In the genomic region with DNA sequence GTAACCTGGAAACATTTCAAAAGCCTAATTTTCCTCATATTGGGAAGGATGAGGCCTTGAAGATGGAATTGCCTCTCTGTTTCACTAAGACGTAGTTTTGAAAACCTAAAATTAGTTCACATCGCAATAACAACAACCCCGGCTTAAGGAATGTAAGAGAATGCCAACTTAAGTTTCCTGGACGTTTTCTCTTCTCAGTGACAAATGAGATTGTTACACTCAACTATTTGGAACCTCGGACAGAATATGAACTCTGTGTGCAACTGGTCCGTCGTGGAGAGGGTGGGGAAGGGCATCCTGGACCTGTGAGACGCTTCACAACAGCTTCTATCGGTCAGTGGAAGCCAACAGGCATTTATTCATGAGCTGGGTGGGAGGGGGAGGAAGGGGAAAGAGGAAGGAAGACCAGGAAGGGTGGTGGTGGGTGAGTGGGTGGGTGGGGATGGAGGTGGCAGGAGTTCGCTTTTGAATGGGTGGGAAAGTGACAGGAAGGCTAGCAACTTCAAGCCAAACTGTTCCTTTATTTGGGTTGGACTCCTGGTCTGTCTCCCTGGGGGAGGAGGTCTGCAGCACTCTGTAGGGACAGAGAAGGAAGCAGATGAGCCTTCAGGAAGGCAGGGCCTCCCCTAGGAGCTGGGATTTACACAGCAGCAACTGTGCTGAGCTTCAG, we compare ENCODE assay signal across 23 cellular contexts.
DNase-seq lines count a peak whose midpoint lies in the region; ATAC-seq, FAIRE-seq and TF ChIP-seq lines count a peak whose summit lies in the region.
"Had no signal": no experiment of that assay in that cellular context is flagged by ENCODE, and none has a peak within 500 bp of the region (broad histone marks: within the 10 kb centered on the region; RNA-seq: fewer than 3 reads in every experiment).

No MANE protein-coding gene starts in this region.

- H3K4me3 Mint-ChIP-seq in astrocyte (ENCODE audit: unreplicated experiment): no peak overlapping the region
- H3K4me3 Mint-ChIP-seq: activated CD4-positive, alpha-beta memory T cell treated with anti-CD3 and anti-CD28 coated beads for 36 hours; stimulated activated naive CD8-positive, alpha-beta T cell treated with anti-CD3 and anti-CD28 coated beads, Interleukin-15, amount 100 ng/mL, for 72 hours had no signal

- intact Hi-C loops in heart left ventricle (cut with DNase I): loop anchor here in 5 of 10 donors (2.0 to 10.0 kb wide), 6 partner anchors 74 to 158 kb away; no protein-coding TSS in a partner anchor

- H2BK120ac ChIP-seq in mesendoderm (ENCODE audit: low read depth, low read length): no peak overlapping the region

- H4K20me1 ChIP-seq in astrocyte (ENCODE audit: insufficient read depth, low read length) (no peaks in the 10 kb centered on the region), osteoblast (ENCODE audit: insufficient read depth, low read length) (no peaks in the 10 kb centered on the region)

- FAIRE-seq in astrocyte (lab: Jason Lieb, UNC): no peak
- FAIRE-seq: frontal cortex, pancreas, small intestine had no signal

- no peak overlapping the region for H2BK5ac ChIP-seq in mesendoderm (ENCODE audit: low read length)

- H3K9me3 Mint-ChIP-seq in astrocyte (ENCODE audit: unreplicated experiment): peaks cover 8% of the 10 kb centered on the region
- H3K9me3 Mint-ChIP-seq: activated CD4-positive, alpha-beta memory T cell treated with anti-CD3 and anti-CD28 coated beads for 36 hours; stimulated activated naive CD8-positive, alpha-beta T cell treated with anti-CD3 and anti-CD28 coated beads, Interleukin-15, amount 100 ng/mL, for 72 hours had no signal

- no peaks in the 10 kb centered on the region for H3K79me1 ChIP-seq in mesendoderm (ENCODE audit: low read length)

- H3K4me1 ChIP-seq in astrocyte (ENCODE audit: insufficient read depth, low read length) (peaks cover 13% of the 10 kb centered on the region), heart left ventricle (peaks cover 0 to 52% (median 5%) of the 10 kb centered on the region in 12 donors), osteoblast (ENCODE audit: insufficient read depth, low read length) (peaks cover 19% of the 10 kb centered on the region), mesendoderm (ENCODE audit: control insufficient read depth, low read depth, low read length) (no peaks in the 10 kb centered on the region)
- H3K4me1 ChIP-seq: colonic mucosa, pancreas had no signal

- 34 to 54% (median 41%) methylated on average over 10 of the region's 10 CpGs for WGBS in heart left ventricle, 4 donors
- no CpG with 5 or more reads among the region's 10 CpGs for WGBS in mesendoderm (ENCODE audit: extremely low coverage, insufficient coverage, low lambda C conversion rate)

- no peaks in the 10 kb centered on the region for H3K27me3 Mint-ChIP-seq in astrocyte (ENCODE audit: low read depth, unreplicated experiment)
- H3K27me3 Mint-ChIP-seq: activated CD4-positive, alpha-beta memory T cell treated with anti-CD3 and anti-CD28 coated beads for 36 hours had no signal

- no peak overlapping the region for H3K4ac ChIP-seq in mesendoderm (ENCODE audit: low read depth, low read length)

- H3K18ac ChIP-seq in mesendoderm (ENCODE audit: low read length): no peak overlapping the region

- ATAC-seq in heart left ventricle (peak; percentile 42 to 92 (median 82)), HG02759 (IDR thresholded peaks at IDR 0.05; ENCODE audit: unreplicated experiment) (no peak), HG02973 (IDR thresholded peaks at IDR 0.05; ENCODE audit: unreplicated experiment) (no peak)
- ATAC-seq: left colon; pancreas; stimulated activated naive CD8-positive, alpha-beta T cell treated with anti-CD3 and anti-CD28 coated beads, Interleukin-15, amount 100 ng/mL, for 72 hours had no signal

- DNase-seq in GDM1 (lab: John Stamatoyannopoulos, UW) (peak; percentile 11), astrocyte (ENCODE audit: low read depth) (peak; percentile 61), heart left ventricle (peak in 4 of 5 donors; percentile 27 to 58 (median 44)), osteoblast (ENCODE audit: insufficient read length, low spot score, missing footprints) (peak; percentile 36), mesendoderm (no peak), SKM-1 (lab: John Stamatoyannopoulos, UW; ENCODE audit: unreplicated experiment) (no peak)
- DNase-seq: activated CD4-positive, alpha-beta memory T cell treated with anti-CD3 and anti-CD28 coated beads for 36 hours; activated naive CD4-positive, alpha-beta T cell treated with Interleukin-2 at 50 U/mL for 16 hours; activated T-cell treated with anti-CD3 and anti-CD28 coated beads, Interleukin-2, amount 50 U/mL, for 1 hour; colonic mucosa; left colon; NCI-H1417; NCI-H524 treated with DMSO at 0.1 percent for 48 hours; pancreas; small intestine; stimulated activated CD4-positive, alpha-beta T cell treated with anti-CD3 and anti-CD28 coated beads, Interleukin-4, amount 100 ng/mL, for 1 hour; stimulated activated naive CD8-positive, alpha-beta T cell treated with anti-CD3 and anti-CD28 coated beads, Interleukin-15, amount 100 ng/mL, for 72 hours; T-helper 1 cell; WERI-Rb-1 had no signal

- H3K79me2 ChIP-seq in astrocyte (ENCODE audit: insufficient read depth, low read length) (no peaks in the 10 kb centered on the region), osteoblast (ENCODE audit: insufficient read depth, low read length) (no peaks in the 10 kb centered on the region), mesendoderm (ENCODE audit: control insufficient read depth, insufficient read depth, low read length) (no peaks in the 10 kb centered on the region)

- no peak overlapping the region for H2AFZ ChIP-seq in astrocyte (ENCODE audit: low read depth, low read length)
- H2AFZ ChIP-seq in osteoblast (ENCODE audit: low read length): peak overlapping the region; percentile 60

- H4K5ac ChIP-seq in mesendoderm (ENCODE audit: low read length): no peak overlapping the region

- no peak overlapping the region for H3K27ac Mint-ChIP-seq in astrocyte (ENCODE audit: unreplicated experiment)
- H3K27ac Mint-ChIP-seq: activated CD4-positive, alpha-beta memory T cell treated with anti-CD3 and anti-CD28 coated beads for 36 hours; stimulated activated naive CD8-positive, alpha-beta T cell treated with anti-CD3 and anti-CD28 coated beads, Interleukin-15, amount 100 ng/mL, for 72 hours had no signal

- no peaks in the 10 kb centered on the region for H3K27me3 ChIP-seq in astrocyte (ENCODE audit: insufficient read depth, low read length)
- no peaks in the 10 kb centered on the region for H3K27me3 ChIP-seq in heart left ventricle
- no peaks in the 10 kb centered on the region for H3K27me3 ChIP-seq in osteoblast (ENCODE audit: insufficient read depth, low read length)
- H3K27me3 ChIP-seq in mesendoderm (ENCODE audit: insufficient read depth, low read length, poor library complexity): no peaks in the 10 kb centered on the region
- H3K27me3 ChIP-seq: colonic mucosa, pancreas had no signal

- H4K8ac ChIP-seq in mesendoderm (ENCODE audit: low read depth, low read length): no peak overlapping the region

- peaks cover 27% of the 10 kb centered on the region for H3K4me1 Mint-ChIP-seq in astrocyte (ENCODE audit: low read depth, unreplicated experiment)

- H3K9me3 ChIP-seq in astrocyte (ENCODE audit: insufficient read depth, low read depth, low read length): no peaks in the 10 kb centered on the region
- no peaks in the 10 kb centered on the region for H3K9me3 ChIP-seq in heart left ventricle
- H3K9me3 ChIP-seq in osteoblast (ENCODE audit: low read depth, low read length): no peaks in the 10 kb centered on the region
- H3K9me3 ChIP-seq: colonic mucosa, pancreas had no signal

- no peak for TF ChIP-seq POLR2A in heart left ventricle (IDR thresholded peaks at IDR 0.05)

- H3K4me3 ChIP-seq in astrocyte (ENCODE audit: insufficient read depth, low read depth, low read length): no peak overlapping the region
- H3K4me3 ChIP-seq in heart left ventricle: no peak overlapping the region
- H3K4me3 ChIP-seq in osteoblast (ENCODE audit: insufficient read depth, low read length): no peak overlapping the region
- no peak overlapping the region for H3K4me3 ChIP-seq in mesendoderm (ENCODE audit: low read length)
- H3K4me3 ChIP-seq: colonic mucosa, pancreas had no signal

- no peak overlapping the region for H3K23ac ChIP-seq in mesendoderm (ENCODE audit: low read length)

- H3K36me3 ChIP-seq in astrocyte (ENCODE audit: insufficient read depth, low read length) (no peaks in the 10 kb centered on the region), heart left ventricle (peaks cover 0 to 16% (median 0%) of the 10 kb centered on the region in 9 donors), osteoblast (ENCODE audit: insufficient read depth, low read length) (no peaks in the 10 kb centered on the region), mesendoderm (ENCODE audit: control insufficient read depth, insufficient read depth, low read length) (no peaks in the 10 kb centered on the region)
- H3K36me3 ChIP-seq: colonic mucosa, pancreas, WERI-Rb-1 had no signal

- no peak for TF ChIP-seq CTCF in astrocyte (IDR thresholded peaks at IDR 0.05; ENCODE audit: insufficient read depth, low read depth, low read length)
- no peak for TF ChIP-seq CTCF in heart left ventricle (IDR thresholded peaks at IDR 0.05)
- no peak for TF ChIP-seq CTCF in osteoblast (IDR thresholded peaks at IDR 0.05; ENCODE audit: extremely low read depth, low read depth, low read length)

- no peak overlapping the region for H3K9ac ChIP-seq in astrocyte (ENCODE audit: low read length)
- no peak overlapping the region for H3K9ac ChIP-seq in mesendoderm (ENCODE audit: low read length)

- H3K56ac ChIP-seq in mesendoderm (ENCODE audit: low read length): no peak overlapping the region

- no peak overlapping the region for H2BK15ac ChIP-seq in mesendoderm (replicated peaks; ENCODE audit: low read depth)

- no peaks in the 10 kb centered on the region for H3K36me3 Mint-ChIP-seq in astrocyte (ENCODE audit: low read depth, unreplicated experiment)
- H3K36me3 Mint-ChIP-seq: activated CD4-positive, alpha-beta memory T cell treated with anti-CD3 and anti-CD28 coated beads for 36 hours had no signal

- H2AK5ac ChIP-seq in mesendoderm (ENCODE audit: low read length): no peak overlapping the region

- H3K27ac ChIP-seq in astrocyte (ENCODE audit: low read depth, low read length) (no peak overlapping the region), heart left ventricle (peak overlapping the region in 10 of 12 donors; percentile 22 to 60 (median 48)), osteoblast (ENCODE audit: low read depth, low read length) (no peak overlapping the region), mesendoderm (ENCODE audit: low read depth, low read length) (no peak overlapping the region)
- H3K27ac ChIP-seq: C4-2B, colonic mucosa, pancreas, WERI-Rb-1 had no signal

- H3K4me2 ChIP-seq in astrocyte (ENCODE audit: low read length) (no peak overlapping the region), osteoblast (ENCODE audit: insufficient read depth, low read length) (no peak overlapping the region), mesendoderm (ENCODE audit: low read length) (no peak overlapping the region)

Comparison
In these comparisons a context has a peak if more than half of its experiments do, and no peak if none do; other contexts are left out.
1. DNase-seq: peak in GDM1 (single experiment), astrocyte (single experiment), heart left ventricle (4 of 5) and osteoblast (single experiment); none in mesendoderm (single experiment) and SKM-1 (single experiment).
2. H3K27ac ChIP-seq: peak in heart left ventricle (10 of 12); none in astrocyte (single experiment), osteoblast (single experiment) and mesendoderm (single experiment).
3. ATAC-seq: peak in heart left ventricle (4 of 4); none in HG02759 (single experiment) and HG02973 (single experiment).